ENCODE assay signal across 8 cellular contexts in genomic region chr9:99140685-99141314, GRCh38. TPM values are rescaled to one million over a fixed set of nuclear protein-coding genes. Genes with fewer than 3 reads are reported as not detected.
DNase-seq lines count a peak whose midpoint lies in the region; ATAC-seq and TF ChIP-seq lines count a peak whose summit lies in the region.

No MANE protein-coding gene starts in this region.

- 69 to 78% (median 72%) methylated on average over 2 of the region's 2 CpGs for WGBS in adrenal gland, 4 donors

- H3K4me3 ChIP-seq in RWPE2 (ENCODE audit: severe bottlenecking): no peak overlapping the region
- no peak overlapping the region for H3K4me3 ChIP-seq in adrenal gland
- H3K4me3 ChIP-seq in right atrium auricular region: no peak overlapping the region
- no peak overlapping the region for H3K4me3 ChIP-seq in rectal smooth muscle tissue (ENCODE audit: low read length)

- H3K9me3 ChIP-seq in RWPE2 (ENCODE audit: severe bottlenecking) (no peaks in the 10 kb centered on the region), adrenal gland (replicated peaks in 1 of 3) (no peaks in the 10 kb centered on the region), right atrium auricular region (no peaks in the 10 kb centered on the region)

- intact Hi-C loops in adrenal gland (cut with DNase I): loop anchor here (5.0 to 10.0 kb wide), 2 partner anchors 278 to 286 kb away; no protein-coding TSS in a partner anchor

- H3K27ac ChIP-seq in RWPE2 (ENCODE audit: poor library complexity, severe bottlenecking): no peak overlapping the region
- no peak overlapping the region for H3K27ac ChIP-seq in adrenal gland
- H3K27ac ChIP-seq in right atrium auricular region: no peak overlapping the region
- H3K27ac ChIP-seq in rectal smooth muscle tissue (ENCODE audit: low read depth, low read length): peak overlapping the region; percentile 52

- H3K27me3 ChIP-seq in RWPE2 (ENCODE audit: insufficient read depth, poor library complexity, severe bottlenecking) (no peaks in the 10 kb centered on the region), adrenal gland (no peaks in the 10 kb centered on the region), right atrium auricular region (no peaks in the 10 kb centered on the region), rectal smooth muscle tissue (ENCODE audit: control insufficient read depth, insufficient read depth, low read length) (no peaks in the 10 kb centered on the region)

- ATAC-seq in HG03039 (IDR thresholded peaks at IDR 0.05; ENCODE audit: unreplicated experiment) (peak; percentile 58), RWPE2 (ENCODE audit: low read depth) (peak; percentile 55; the same call in 1 of the 3 replicates)

- H3K36me3 ChIP-seq in RWPE2 (ENCODE audit: low read depth) (peaks cover 70% of the 10 kb centered on the region), adrenal gland (replicated peaks in 1 of 2) (peaks cover 0 to 16% of the 10 kb centered on the region in 2 donors), right atrium auricular region (peaks cover 29% of the 10 kb centered on the region), rectal smooth muscle tissue (ENCODE audit: control insufficient read depth, insufficient read depth, low read length) (peaks cover 11% of the 10 kb centered on the region)

- no peak overlapping the region for H3K9ac ChIP-seq in rectal smooth muscle tissue (ENCODE audit: low read length)

- peak; percentile 87 for TF ChIP-seq CTCF in RWPE2 (IDR thresholded peaks at IDR 0.05; ENCODE audit: poor library complexity, severe bottlenecking)
- peak; percentile 71 to 96 (median 90) for TF ChIP-seq CTCF in adrenal gland (IDR thresholded peaks at IDR 0.05)
- peak; percentile 67 to 96 for TF ChIP-seq CTCF in right atrium auricular region (IDR thresholded peaks at IDR 0.05)

- H3K4me1 ChIP-seq in RWPE2 (ENCODE audit: insufficient read depth, poor library complexity, severe bottlenecking) (no peaks in the 10 kb centered on the region), adrenal gland (replicated peaks in 1 of 2) (no peaks in the 10 kb centered on the region), right atrium auricular region (peaks cover 0 to 5% of the 10 kb centered on the region in 2 donors), rectal smooth muscle tissue (ENCODE audit: control insufficient read depth, insufficient read depth, low read length) (peaks cover 7% of the 10 kb centered on the region)

- no peak for TF ChIP-seq POLR2A in adrenal gland (IDR thresholded peaks at IDR 0.05)

- peak; percentile 3 to 23 for DNase-seq in activated CD8-positive, alpha-beta memory T cell treated with anti-CD3 and anti-CD28 coated beads for 1 hour (ENCODE audit: extremely low read depth in 1 of 2, low read depth in 1 of 2)
- DNase-seq in activated CD8-positive, alpha-beta memory T cell treated with anti-CD3 and anti-CD28 coated beads for 24 hours: no peak
- DNase-seq in RWPE2 (ENCODE audit: low spot score) (no peak), adrenal gland (peak; percentile 38 to 69 (median 47)), right atrium auricular region (ENCODE audit: low spot score) (no peak), NCI-H187 treated with DMSO at 0.1 percent for 48 hours (lab: John Stamatoyannopoulos, UW) (no peak)

RNA-seq across cellular contexts. Expression of gene TGFBR1, which starts 35.9 kb away (rescaled TPM):
- total RNA-seq in adrenal gland (10 to 100 TPM in 7 of 8 donors, 1 to 10 TPM in 1; 7.7 to 38.5 (median 27.3) TPM), right atrium auricular region (10 to 100 TPM in 1 of 2 donors, 1 to 10 TPM in 1; 8.0 to 15.4 TPM)
- polyA plus RNA-seq in adrenal gland: 10 to 100 TPM in 1 of 3 donors, 1 to 10 TPM in 2; 5.5 to 14.2 (median 8.5) TPM

Comparison
In these comparisons a context has a peak if more than half of its experiments do, and no peak if none do; other contexts are left out.
1. DNase-seq: peak in activated CD8-positive, alpha-beta memory T cell treated with anti-CD3 and anti-CD28 coated beads for 1 hour (2 of 2) and adrenal gland (7 of 7); none in activated CD8-positive, alpha-beta memory T cell treated with anti-CD3 and anti-CD28 coated beads for 24 hours (single experiment), RWPE2 (single experiment), right atrium auricular region (single experiment) and NCI-H187 treated with DMSO at 0.1 percent for 48 hours (single experiment).
2. Peak in every context shown above with its lines, with median percentiles within 50 percentile points of each other: CTCF ChIP-seq.